Comparison of ENCODE assay signal across 8 cellular contexts in genomic region chr3:188948658-188949400, GRCh38.
DNase-seq lines count a peak whose midpoint lies in the region; ATAC-seq and TF ChIP-seq lines count a peak whose summit lies in the region.

No MANE protein-coding gene starts in this region.

- H4K20me1 ChIP-seq in smooth muscle cell (ENCODE audit: low read depth) = no peaks in the 10 kb centered on the region

- no peak for TF ChIP-seq POLR2A in erythroblast (IDR thresholded peaks at IDR 0.05; ENCODE audit: low read length)

- no peaks in the 10 kb centered on the region for H3F3A ChIP-seq in smooth muscle cell (ENCODE audit: low read depth)

- peaks cover 0 to 4% of the 10 kb centered on the region in 2 donors for H3K9me3 Mint-ChIP-seq in activated naive CD4-positive, alpha-beta T cell treated with anti-CD3 and anti-CD28 coated beads, Interleukin-2, amount 50 U/mL, for 72 hours

- H3K9ac ChIP-seq in iPS-20b (ENCODE audit: low read depth, low read length) (peak overlapping the region; percentile 76; the same call in 1 of the 2 replicates), smooth muscle cell (ENCODE audit: low read depth) (peak overlapping the region; percentile 60)

- H3K4me3 ChIP-seq in iPS-20b (ENCODE audit: low read length) = peak overlapping the region; percentile 83
- peak overlapping the region; percentile 47 for H3K4me3 ChIP-seq in smooth muscle cell

- H3K9me3 ChIP-seq in iPS-20b (ENCODE audit: insufficient read depth, low read depth, low read length) = no peaks in the 10 kb centered on the region
- no peaks in the 10 kb centered on the region for H3K9me3 ChIP-seq in smooth muscle cell (replicated peaks; ENCODE audit: low read depth)

- peaks cover 7% of the 10 kb centered on the region for H3K27me3 ChIP-seq in iPS-20b (ENCODE audit: insufficient read depth, low read length)
- H3K27me3 ChIP-seq in smooth muscle cell (ENCODE audit: low read depth) = no peaks in the 10 kb centered on the region

- TF ChIP-seq CTCF in smooth muscle cell (IDR thresholded peaks at IDR 0.05; ENCODE audit: borderline replicate concordance, insufficient read depth, poor library complexity, severe bottlenecking) = no peak

- no peak for DNase-seq in activated naive CD4-positive, alpha-beta T cell treated with anti-CD3 and anti-CD28 coated beads, Interleukin-2, amount 50 U/mL, for 72 hours (ENCODE audit: low spot score in 2 of 2)
- no peak for DNase-seq in activated naive CD4-positive, alpha-beta T cell (lab: John Stamatoyannopoulos, UW)
- DNase-seq in smooth muscle cell (lab: John Stamatoyannopoulos, UW; ENCODE audit: unreplicated experiment) = no peak
- DNase-seq in erythroblast (lab: John Stamatoyannopoulos, UW) = no peak
- DNase-seq in T-helper 1 cell = no peak

- peak overlapping the region; percentile 81 for H3K4me2 ChIP-seq in smooth muscle cell

- peak overlapping the region; percentile 4 for H2AFZ ChIP-seq in smooth muscle cell (ENCODE audit: low read depth)

- H3K4me1 ChIP-seq in iPS-20b (ENCODE audit: insufficient read depth, low read length) = peaks cover 10% of the 10 kb centered on the region
- no peaks in the 10 kb centered on the region for H3K4me1 ChIP-seq in smooth muscle cell (ENCODE audit: low read depth)

- no peak overlapping the region for H3K27ac Mint-ChIP-seq in activated naive CD4-positive, alpha-beta T cell treated with anti-CD3 and anti-CD28 coated beads, Interleukin-2, amount 50 U/mL, for 72 hours

- H3K36me3 Mint-ChIP-seq in activated naive CD4-positive, alpha-beta T cell treated with anti-CD3 and anti-CD28 coated beads, Interleukin-2, amount 50 U/mL, for 72 hours = peaks cover 5 to 11% of the 10 kb centered on the region in 2 donors

- H3K27ac ChIP-seq in adipose tissue (ENCODE audit: low read depth, low read length) (peak overlapping the region; percentile 80), iPS-20b (ENCODE audit: low read length) (peak overlapping the region; percentile 85), smooth muscle cell (ENCODE audit: low read depth) (peak overlapping the region; percentile 66)

- ATAC-seq in activated naive CD4-positive, alpha-beta T cell treated with anti-CD3 and anti-CD28 coated beads, Interleukin-2, amount 50 U/mL, for 72 hours = peak; percentile 51 to 60
- ATAC-seq in GM18909 (IDR thresholded peaks at IDR 0.05; ENCODE audit: poor library complexity, unreplicated experiment) = no peak

- H3K79me2 ChIP-seq in smooth muscle cell (ENCODE audit: low read depth) = no peaks in the 10 kb centered on the region

- WGBS in adipose tissue, 3 donors = 53 to 66% (median 55%) methylated on average over 6 of the region's 6 CpGs
- 46% methylated on average over 6 of the region's 6 CpGs for WGBS in smooth muscle cell (ENCODE audit: low lambda C conversion rate)

- no peaks in the 10 kb centered on the region for H3K36me3 ChIP-seq in iPS-20b (ENCODE audit: insufficient read depth, low read depth, low read length)
- H3K36me3 ChIP-seq in smooth muscle cell (ENCODE audit: low read depth) = no peaks in the 10 kb centered on the region
